22 cellular contexts compared by ENCODE assay signal in genomic region chr20:39025883-39026282, GRCh38.
DNase-seq lines count a peak whose midpoint lies in the region; ATAC-seq lines count a peak whose summit lies in the region.
"Had no signal": no experiment of that assay in that cellular context is flagged by ENCODE, and none has a peak within 500 bp of the region (broad histone marks: within the 10 kb centered on the region; RNA-seq: fewer than 3 reads in every experiment).

No MANE protein-coding gene starts in this region.

- H3K27ac Mint-ChIP-seq in activated naive CD8-positive, alpha-beta T cell: peak overlapping the region; percentile 41
- H3K27ac Mint-ChIP-seq in activated naive CD8-positive, alpha-beta T cell treated with anti-CD3 and anti-CD28 coated beads, Interleukin-2, amount 50 U/mL, for 24 hours: no peak overlapping the region
- peak overlapping the region; percentile 59 to 75 for H3K27ac Mint-ChIP-seq in T-cell
- H3K27ac Mint-ChIP-seq in activated T-cell treated with anti-CD3 and anti-CD28 coated beads, Interleukin-2, amount 50 U/mL, for 72 hours: no peak overlapping the region
- H3K27ac Mint-ChIP-seq: mesothelial cell of epicardium, WTC11 had no signal

- H3K4me1 Mint-ChIP-seq in activated naive CD8-positive, alpha-beta T cell (ENCODE audit: low read depth): peaks cover 8% of the 10 kb centered on the region
- peaks cover 16% of the 10 kb centered on the region for H3K4me1 Mint-ChIP-seq in activated naive CD8-positive, alpha-beta T cell treated with anti-CD3 and anti-CD28 coated beads, Interleukin-2, amount 50 U/mL, for 24 hours
- peaks cover 18 to 19% (median 19%) of the 10 kb centered on the region in 3 donors for H3K4me1 Mint-ChIP-seq in T-cell
- H3K4me1 Mint-ChIP-seq in activated T-cell treated with anti-CD3 and anti-CD28 coated beads, Interleukin-2, amount 50 U/mL, for 72 hours (ENCODE audit: low read depth): peaks cover 52% of the 10 kb centered on the region
- H3K4me1 Mint-ChIP-seq: immature natural killer cell, nephron progenitor cell, WTC11 had no signal

- no peak for ATAC-seq in activated naive CD8-positive, alpha-beta T cell treated with anti-CD3 and anti-CD28 coated beads, Interleukin-2, amount 50 U/mL, for 24 hours
- ATAC-seq in T-cell (replicated peaks in 1 of 4): peak; percentile 67 to 95 (median 74)
- ATAC-seq in activated T-cell treated with anti-CD3 and anti-CD28 coated beads, Interleukin-2, amount 50 U/mL, for 72 hours (replicated peaks in 1 of 2): peak; percentile 53 to 68
- no peak for ATAC-seq in GM18511 (IDR thresholded peaks at IDR 0.05; ENCODE audit: unreplicated experiment)
- ATAC-seq in GM21360 (IDR thresholded peaks at IDR 0.05; ENCODE audit: unreplicated experiment): no peak
- ATAC-seq: body of pancreas, left lobe of liver, sciatic nerve, WTC11 had no signal

- H3K4me3 Mint-ChIP-seq in activated naive CD8-positive, alpha-beta T cell: no peak overlapping the region
- H3K4me3 Mint-ChIP-seq in activated naive CD8-positive, alpha-beta T cell treated with anti-CD3 and anti-CD28 coated beads, Interleukin-2, amount 50 U/mL, for 24 hours: no peak overlapping the region
- H3K4me3 Mint-ChIP-seq in T-cell: no peak overlapping the region
- peak overlapping the region; percentile 14 for H3K4me3 Mint-ChIP-seq in activated T-cell treated with anti-CD3 and anti-CD28 coated beads, Interleukin-2, amount 50 U/mL, for 72 hours
- H3K4me3 Mint-ChIP-seq: activated naive CD4-positive, alpha-beta T cell treated with anti-CD3 and anti-CD28 coated beads, Interleukin-2, amount 50 U/mL, for 24 hours; immature natural killer cell; mesothelial cell of epicardium; nephron progenitor cell; WTC11 had no signal

- H3K27me3 Mint-ChIP-seq in activated naive CD8-positive, alpha-beta T cell: no peaks in the 10 kb centered on the region
- no peaks in the 10 kb centered on the region for H3K27me3 Mint-ChIP-seq in activated naive CD8-positive, alpha-beta T cell treated with anti-CD3 and anti-CD28 coated beads, Interleukin-2, amount 50 U/mL, for 24 hours
- no peaks in the 10 kb centered on the region for H3K27me3 Mint-ChIP-seq in T-cell
- H3K27me3 Mint-ChIP-seq in activated T-cell treated with anti-CD3 and anti-CD28 coated beads, Interleukin-2, amount 50 U/mL, for 72 hours (ENCODE audit: low read depth): no peaks in the 10 kb centered on the region
- H3K27me3 Mint-ChIP-seq: activated naive CD4-positive, alpha-beta T cell treated with anti-CD3 and anti-CD28 coated beads, Interleukin-2, amount 50 U/mL, for 24 hours; IgD-negative memory B cell had no signal

- peaks cover 24% of the 10 kb centered on the region for H3K36me3 Mint-ChIP-seq in activated naive CD8-positive, alpha-beta T cell
- H3K36me3 Mint-ChIP-seq in activated naive CD8-positive, alpha-beta T cell treated with anti-CD3 and anti-CD28 coated beads, Interleukin-2, amount 50 U/mL, for 24 hours (ENCODE audit: low read depth): peaks cover 58% of the 10 kb centered on the region
- peaks cover 61% of the 10 kb centered on the region for H3K36me3 Mint-ChIP-seq in T-cell
- H3K36me3 Mint-ChIP-seq in activated T-cell treated with anti-CD3 and anti-CD28 coated beads, Interleukin-2, amount 50 U/mL, for 72 hours (ENCODE audit: insufficient read depth in 2 of 2): peaks cover 13 to 17% of the 10 kb centered on the region in 2 donors

- CTCF ChIA-PET in T-cell (lab: Charles Lee): interaction anchor here in 1 of 2 donors (1.5 kb wide), 1 partner anchor 23 kb away, joined by 3 read pairs; no protein-coding TSS in a partner anchor

- POLR2A ChIA-PET in T-cell (lab: Charles Lee): no interaction called here

- H3K9me3 Mint-ChIP-seq in activated naive CD8-positive, alpha-beta T cell (ENCODE audit: low read depth): no peaks in the 10 kb centered on the region
- H3K9me3 Mint-ChIP-seq in activated naive CD8-positive, alpha-beta T cell treated with anti-CD3 and anti-CD28 coated beads, Interleukin-2, amount 50 U/mL, for 24 hours: no peaks in the 10 kb centered on the region
- H3K9me3 Mint-ChIP-seq in T-cell: no peaks in the 10 kb centered on the region
- H3K9me3 Mint-ChIP-seq in activated T-cell treated with anti-CD3 and anti-CD28 coated beads, Interleukin-2, amount 50 U/mL, for 72 hours: no peaks in the 10 kb centered on the region
- H3K9me3 Mint-ChIP-seq: activated naive CD4-positive, alpha-beta T cell treated with anti-CD3 and anti-CD28 coated beads, Interleukin-2, amount 50 U/mL, for 24 hours; IgD-negative memory B cell; immature natural killer cell; mesothelial cell of epicardium; nephron progenitor cell; WTC11 had no signal

- no peak for DNase-seq in activated naive CD8-positive, alpha-beta T cell treated with anti-CD3 and anti-CD28 coated beads, Interleukin-2, amount 50 U/mL, for 24 hours
- DNase-seq in T-cell: peak in 1 of 34 experiments; percentile 15
- DNase-seq in activated T-cell treated with anti-CD3 and anti-CD28 coated beads, Interleukin-2, amount 50 U/mL, for 72 hours: peak; percentile 26 to 39
- DNase-seq in stimulated activated CD8-positive, alpha-beta memory T cell treated with anti-CD3 and anti-CD28 coated beads, Interleukin-4, amount 100 ng/mL, for 48 hours: peak; percentile 36
- DNase-seq: body of pancreas; effector CD8-positive, alpha-beta T cell; immature natural killer cell; NCI-H1417; NCI-H2081 treated with DMSO at 0.1 percent for 48 hours; NCI-H510A; nephron progenitor cell; NK-92 treated with Interleukin-12 subunit alpha and Interleukin-12 subunit beta, amount 100 ng/mL, for 24 hours; Peyer's patch had no signal

Comparison
In these comparisons a context has a peak if more than half of its experiments do, and no peak if none do; other contexts are left out.
1. H3K27ac Mint-ChIP-seq: peak in activated naive CD8-positive, alpha-beta T cell (single experiment) and T-cell (2 of 2); none in activated naive CD8-positive, alpha-beta T cell treated with anti-CD3 and anti-CD28 coated beads, Interleukin-2, amount 50 U/mL, for 24 hours (single experiment) and activated T-cell treated with anti-CD3 and anti-CD28 coated beads, Interleukin-2, amount 50 U/mL, for 72 hours (single experiment).
2. H3K4me3 Mint-ChIP-seq: peak in activated T-cell treated with anti-CD3 and anti-CD28 coated beads, Interleukin-2, amount 50 U/mL, for 72 hours (2 of 2); none in activated naive CD8-positive, alpha-beta T cell (single experiment), activated naive CD8-positive, alpha-beta T cell treated with anti-CD3 and anti-CD28 coated beads, Interleukin-2, amount 50 U/mL, for 24 hours (single experiment) and T-cell (0 of 3).
3. ATAC-seq: peak in T-cell (4 of 4) and activated T-cell treated with anti-CD3 and anti-CD28 coated beads, Interleukin-2, amount 50 U/mL, for 72 hours (2 of 2); none in activated naive CD8-positive, alpha-beta T cell treated with anti-CD3 and anti-CD28 coated beads, Interleukin-2, amount 50 U/mL, for 24 hours (single experiment), GM18511 (single experiment) and GM21360 (single experiment).